ENCODE assay signal across 8 cellular contexts in the genomic region with DNA sequence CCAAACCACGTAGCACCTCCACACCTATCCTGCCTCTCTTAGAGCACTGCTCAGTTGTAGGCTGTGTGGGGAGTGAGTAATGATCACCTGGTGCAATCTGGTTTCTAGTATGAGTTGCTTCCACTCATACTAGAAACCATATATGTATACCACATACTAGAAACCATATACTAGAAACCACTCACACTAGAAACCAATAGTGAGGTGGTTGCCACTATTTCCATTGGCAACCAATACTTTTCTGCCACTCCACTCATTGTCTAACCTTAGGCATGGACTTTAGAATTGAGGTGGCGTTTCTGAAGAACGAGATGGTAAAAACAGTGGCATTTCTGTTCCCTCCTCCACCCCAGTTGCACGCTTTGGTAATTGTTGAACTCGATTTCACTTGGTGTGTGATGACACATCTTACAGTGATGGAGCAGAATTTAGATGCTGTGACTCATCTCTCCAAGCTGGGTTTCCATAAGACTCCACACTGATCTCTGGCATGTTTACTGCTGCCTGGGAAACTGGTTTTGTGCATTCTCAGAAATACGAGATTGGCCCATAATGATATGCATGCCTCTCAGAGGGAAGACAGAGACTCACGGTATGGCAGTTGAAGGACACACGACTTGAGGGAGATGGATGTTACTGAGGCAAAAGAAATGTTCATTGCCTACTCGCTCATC.
DNase-seq lines count a peak whose midpoint lies in the region; ATAC-seq and TF ChIP-seq lines count a peak whose summit lies in the region.

No MANE protein-coding gene starts in this region.

- 31% methylated on average over 9 of the region's 9 CpGs for WGBS in SK-N-SH (ENCODE audit: low lambda C conversion rate)
- 65 to 76% methylated on average over 4 of the region's 9 CpGs for WGBS in mesodermal cell (ENCODE audit: insufficient coverage in 2 of 2), 2 experiments

- H3K27ac ChIP-seq in SK-N-SH (ENCODE audit: low read depth in 2 of 2, low read length in 1 of 2): peak overlapping the region in 1 of 2 experiments; percentile 98; a peak in 3 of 4 replicates
- peak overlapping the region; percentile 88 for H3K27ac ChIP-seq in mesodermal cell (ENCODE audit: low read depth, low read length, severe bottlenecking)
- no peak overlapping the region for H3K27ac ChIP-seq in CD4-positive, alpha-beta memory T cell (ENCODE audit: low read depth, low read length)

- no peak for TF ChIP-seq RAD21 in SK-N-SH (IDR thresholded peaks at IDR 0.05; ENCODE audit: low read length)

- H3K4me3 ChIP-seq in SK-N-SH (ENCODE audit: low read depth in 2 of 2, low read length in 1 of 2): peak overlapping the region in 1 of 2 experiments; percentile 22; a peak in 2 of 4 replicates
- H3K4me3 ChIP-seq in mesodermal cell (ENCODE audit: extremely low read depth, insufficient read depth, low read length, poor library complexity, severe bottlenecking): no peak overlapping the region
- no peak overlapping the region for H3K4me3 ChIP-seq in HAP-1
- no peak overlapping the region for H3K4me3 ChIP-seq in CD4-positive, alpha-beta memory T cell (ENCODE audit: low read length in 2 of 2)

- no peaks in the 10 kb centered on the region for H3K4me1 Mint-ChIP-seq in CD4-positive, alpha-beta memory T cell

- peak overlapping the region; percentile 59 for H3K4me2 ChIP-seq in SK-N-SH

- peaks cover 0 to 2% (median 0%) of the 10 kb centered on the region in 8 donors for H3K9me3 Mint-ChIP-seq in CD4-positive, alpha-beta memory T cell

- TF ChIP-seq CTCF in SK-N-SH (IDR thresholded peaks at IDR 0.05): no peak

- H3K9me3 ChIP-seq in SK-N-SH (no peaks in the 10 kb centered on the region), mesodermal cell (ENCODE audit: control insufficient read depth, low read length) (no peaks in the 10 kb centered on the region), HAP-1 (no peaks in the 10 kb centered on the region)
- H3K9me3 ChIP-seq in CD4-positive, alpha-beta memory T cell (ENCODE audit: control insufficient read depth in 1 of 2, low read length in 2 of 2): no peaks in the 10 kb centered on the region

- in situ Hi-C loops in HAP-1 (cut with MboI; ENCODE audit: low sequenced_read_pairs): no loop called here

- intact Hi-C loops in CD4-positive, alpha-beta memory T cell (cut with micrococcal nuclease): no loop called here

- peak in 1 of 2 experiments; percentile 55; a peak in 1 of 4 replicates for TF ChIP-seq EP300 in SK-N-SH (IDR thresholded peaks at IDR 0.05; ENCODE audit: borderline replicate concordance in 1 of 2, low read depth in 1 of 2, low read length in 1 of 2)

- peak; percentile 4 to 19 (median 12) for DNase-seq in stimulated activated CD4-positive, alpha-beta T cell treated with anti-CD3 and anti-CD28 coated beads, Interleukin-12 subunit alpha, Interleukin-12 subunit beta, amount 100 ng/mL, for 48 hours (ENCODE audit: low read depth in 2 of 3, low spot score in 1 of 3)
- DNase-seq in stimulated activated CD4-positive, alpha-beta T cell treated with anti-CD3 and anti-CD28 coated beads, Interleukin-12 subunit alpha, Interleukin-12 subunit beta, amount 100 ng/mL, for 4 hours: no peak
- DNase-seq in SK-N-SH: no peak
- no peak for DNase-seq in HAP-1 (ENCODE audit: low spot score in 2 of 2)
- DNase-seq in NCI-H1048 (lab: John Stamatoyannopoulos, UW): no peak
- no peak for DNase-seq in CD4-positive, alpha-beta memory T cell

- H3K27me3 ChIP-seq in SK-N-SH (ENCODE audit: insufficient read depth): no peaks in the 10 kb centered on the region
- no peaks in the 10 kb centered on the region for H3K27me3 ChIP-seq in HAP-1 (ENCODE audit: low read depth)
- no peaks in the 10 kb centered on the region for H3K27me3 ChIP-seq in CD4-positive, alpha-beta memory T cell (ENCODE audit: insufficient read depth, low read length)

- H3K4me1 ChIP-seq in SK-N-SH (ENCODE audit: control insufficient read depth in 1 of 2, insufficient read depth in 2 of 2, low read depth in 1 of 2, low read length in 1 of 2) (peaks cover 0 to 6% of the 10 kb centered on the region in 2 experiments; a peak in 2 of 4 replicates), mesodermal cell (ENCODE audit: control insufficient read depth, insufficient read depth, low read length, poor library complexity, severe bottlenecking) (peaks cover 10% of the 10 kb centered on the region), HAP-1 (no peaks in the 10 kb centered on the region)
- no peaks in the 10 kb centered on the region for H3K4me1 ChIP-seq in CD4-positive, alpha-beta memory T cell (ENCODE audit: insufficient read depth, low read length)

- H3K36me3 ChIP-seq in SK-N-SH (replicated peaks in 1 of 2; ENCODE audit: control insufficient read depth in 1 of 2, insufficient read depth in 2 of 2, low read length in 1 of 2) (no peaks in the 10 kb centered on the region), mesodermal cell (ENCODE audit: control insufficient read depth, insufficient read depth, low read length) (no peaks in the 10 kb centered on the region), HAP-1 (replicated peaks) (no peaks in the 10 kb centered on the region)
- no peaks in the 10 kb centered on the region for H3K36me3 ChIP-seq in CD4-positive, alpha-beta memory T cell (ENCODE audit: insufficient read depth, low read length)

- H3K9me2 ChIP-seq in SK-N-SH: no peaks in the 10 kb centered on the region

- H3F3A ChIP-seq in SK-N-SH (replicated peaks; ENCODE audit: insufficient read depth): peaks cover 18% of the 10 kb centered on the region

- H3K27me3 Mint-ChIP-seq in CD4-positive, alpha-beta memory T cell: no peaks in the 10 kb centered on the region

- H4K20me1 ChIP-seq in SK-N-SH (ENCODE audit: insufficient read depth): no peaks in the 10 kb centered on the region

- peaks cover 11% of the 10 kb centered on the region; the same call in 1 of the 2 replicates for H3K79me2 ChIP-seq in SK-N-SH (ENCODE audit: insufficient read depth)

- H2AFZ ChIP-seq in SK-N-SH (ENCODE audit: low read depth): peak overlapping the region; percentile 56

- CTCF ChIA-PET in SK-N-SH (lab: Yijun Ruan, JAX): no interaction called here
- CTCF ChIA-PET in CD4-positive, alpha-beta memory T cell (lab: Charles Lee; ENCODE audit: partially characterized antibody): no interaction called here

- no peak overlapping the region for H3K27ac Mint-ChIP-seq in CD4-positive, alpha-beta memory T cell

- no peaks in the 10 kb centered on the region for H3K36me3 Mint-ChIP-seq in CD4-positive, alpha-beta memory T cell

- H3K9ac ChIP-seq in SK-N-SH: peak overlapping the region; percentile 64

- H3K4me3 Mint-ChIP-seq in CD4-positive, alpha-beta memory T cell: no peak overlapping the region

- POLR2A ChIA-PET in SK-N-SH (lab: Yijun Ruan, JAX): no interaction called here
- POLR2A ChIA-PET in CD4-positive, alpha-beta memory T cell (lab: Charles Lee; ENCODE audit: partially characterized antibody): no interaction called here

- ATAC-seq in HG02938 (IDR thresholded peaks at IDR 0.05; ENCODE audit: unreplicated experiment): peak; percentile 93

TF ChIP-seq in SK-N-SH, 30 proteins besides CTCF, POLR2A, EP300 and RAD21 (continues in another document):
- TF ChIP-seq USF1 (IDR thresholded peaks at IDR 0.05; ENCODE audit: borderline replicate concordance, low read depth) (no peak), TCF12 (IDR thresholded peaks at IDR 0.05) (peak; percentile 81), GABPA (IDR thresholded peaks at IDR 0.05; ENCODE audit: low read depth) (no peak), FOXJ3 (CRISPR knock-in tag; IDR thresholded peaks at IDR 0.05) (no peak), MEF2A (IDR thresholded peaks at IDR 0.05; ENCODE audit: borderline replicate concordance, low read depth) (no peak), RCOR1 (IDR thresholded peaks at IDR 0.05; ENCODE audit: low read length) (no peak), MAX (IDR thresholded peaks at IDR 0.05; ENCODE audit: low read depth) (peak; percentile 83), MXI1 (IDR thresholded peaks at IDR 0.05; ENCODE audit: low read depth, low read length) (no peak), TEAD4 (IDR thresholded peaks at IDR 0.05; ENCODE audit: borderline replicate concordance, insufficient read depth) (0 out of 2 replicates have a peak, but pooled peaks have one; percentile 31), NRF1 (IDR thresholded peaks at IDR 0.05; ENCODE audit: low read depth, low read length) (no peak), YY1 (IDR thresholded peaks at IDR 0.05; ENCODE audit: low read depth) (no peak), SMC3 (IDR thresholded peaks at IDR 0.05; ENCODE audit: low read depth, low read length) (no peak), CHD2 (IDR thresholded peaks at IDR 0.05; ENCODE audit: low read length, partially characterized antibody) (no peak), EZH2phosphoT487 (IDR thresholded peaks at IDR 0.05; ENCODE audit: borderline replicate concordance, low read depth) (no peak), RXRA (IDR thresholded peaks at IDR 0.05; ENCODE audit: borderline replicate concordance, low read depth) (peak; percentile 66; the same call in 1 of the 2 replicates), GATA2 (CRISPR knock-in tag; IDR thresholded peaks at IDR 0.05) (no peak)
- TF ChIP-seq, protein P1, sequence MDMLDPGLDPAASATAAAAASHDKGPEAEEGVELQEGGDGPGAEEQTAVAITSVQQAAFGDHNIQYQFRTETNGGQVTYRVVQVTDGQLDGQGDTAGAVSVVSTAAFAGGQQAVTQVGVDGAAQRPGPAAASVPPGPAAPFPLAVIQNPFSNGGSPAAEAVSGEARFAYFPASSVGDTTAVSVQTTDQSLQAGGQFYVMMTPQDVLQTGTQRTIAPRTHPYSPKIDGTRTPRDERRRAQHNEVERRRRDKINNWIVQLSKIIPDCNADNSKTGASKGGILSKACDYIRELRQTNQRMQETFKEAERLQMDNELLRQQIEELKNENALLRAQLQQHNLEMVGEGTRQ (IDR thresholded peaks at IDR 0.05; ENCODE audit: borderline replicate concordance, low read depth, low read length): no peak

Comparison
In these comparisons a context has a peak if more than half of its experiments do, and no peak if none do; other contexts are left out.
1. DNase-seq: peak in stimulated activated CD4-positive, alpha-beta T cell treated with anti-CD3 and anti-CD28 coated beads, Interleukin-12 subunit alpha, Interleukin-12 subunit beta, amount 100 ng/mL, for 48 hours (3 of 3); none in stimulated activated CD4-positive, alpha-beta T cell treated with anti-CD3 and anti-CD28 coated beads, Interleukin-12 subunit alpha, Interleukin-12 subunit beta, amount 100 ng/mL, for 4 hours (single experiment), SK-N-SH (single experiment), HAP-1 (0 of 2), NCI-H1048 (single experiment) and CD4-positive, alpha-beta memory T cell (0 of 5).